1 cellular context compared by ENCODE assay signal in the genomic region with DNA sequence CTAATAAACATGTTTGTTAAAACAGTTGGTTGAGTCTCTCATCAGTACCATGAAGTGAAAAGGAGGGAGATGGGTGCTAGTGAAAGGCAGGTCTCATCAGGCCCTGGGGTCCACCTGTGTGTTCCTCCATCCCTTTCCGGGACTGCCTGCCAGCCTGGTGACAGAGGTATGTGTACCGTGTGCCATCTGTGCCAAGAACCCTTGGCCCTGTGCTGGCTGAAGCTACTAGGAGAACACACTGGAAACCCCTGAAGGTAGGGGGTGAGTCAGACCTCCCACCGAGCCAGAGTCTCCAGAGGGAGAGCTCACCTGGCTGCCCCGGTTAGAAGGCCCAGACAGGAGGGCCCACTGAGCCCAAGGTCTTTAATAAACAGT.
TF ChIP-seq lines count a peak whose summit lies in the region.

No MANE protein-coding gene starts in this region.

TF ChIP-seq in GM23338, 12 proteins besides CTCF, POLR2A, EP300 and RAD21 (continued from another document):
- TF ChIP-seq EZH2phosphoT487 (IDR thresholded peaks at IDR 0.05; ENCODE audit: unreplicated experiment), result no peak
- TF ChIP-seq, protein P1, sequence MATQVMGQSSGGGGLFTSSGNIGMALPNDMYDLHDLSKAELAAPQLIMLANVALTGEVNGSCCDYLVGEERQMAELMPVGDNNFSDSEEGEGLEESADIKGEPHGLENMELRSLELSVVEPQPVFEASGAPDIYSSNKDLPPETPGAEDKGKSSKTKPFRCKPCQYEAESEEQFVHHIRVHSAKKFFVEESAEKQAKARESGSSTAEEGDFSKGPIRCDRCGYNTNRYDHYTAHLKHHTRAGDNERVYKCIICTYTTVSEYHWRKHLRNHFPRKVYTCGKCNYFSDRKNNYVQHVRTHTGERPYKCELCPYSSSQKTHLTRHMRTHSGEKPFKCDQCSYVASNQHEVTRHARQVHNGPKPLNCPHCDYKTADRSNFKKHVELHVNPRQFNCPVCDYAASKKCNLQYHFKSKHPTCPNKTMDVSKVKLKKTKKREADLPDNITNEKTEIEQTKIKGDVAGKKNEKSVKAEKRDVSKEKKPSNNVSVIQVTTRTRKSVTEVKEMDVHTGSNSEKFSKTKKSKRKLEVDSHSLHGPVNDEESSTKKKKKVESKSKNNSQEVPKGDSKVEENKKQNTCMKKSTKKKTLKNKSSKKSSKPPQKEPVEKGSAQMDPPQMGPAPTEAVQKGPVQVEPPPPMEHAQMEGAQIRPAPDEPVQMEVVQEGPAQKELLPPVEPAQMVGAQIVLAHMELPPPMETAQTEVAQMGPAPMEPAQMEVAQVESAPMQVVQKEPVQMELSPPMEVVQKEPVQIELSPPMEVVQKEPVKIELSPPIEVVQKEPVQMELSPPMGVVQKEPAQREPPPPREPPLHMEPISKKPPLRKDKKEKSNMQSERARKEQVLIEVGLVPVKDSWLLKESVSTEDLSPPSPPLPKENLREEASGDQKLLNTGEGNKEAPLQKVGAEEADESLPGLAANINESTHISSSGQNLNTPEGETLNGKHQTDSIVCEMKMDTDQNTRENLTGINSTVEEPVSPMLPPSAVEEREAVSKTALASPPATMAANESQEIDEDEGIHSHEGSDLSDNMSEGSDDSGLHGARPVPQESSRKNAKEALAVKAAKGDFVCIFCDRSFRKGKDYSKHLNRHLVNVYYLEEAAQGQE (IDR thresholded peaks at IDR 0.05; ENCODE audit: unreplicated experiment), result no peak
- no peak for TF ChIP-seq JUNB (IDR thresholded peaks at IDR 0.05; ENCODE audit: unreplicated experiment)
